In the genomic region with DNA sequence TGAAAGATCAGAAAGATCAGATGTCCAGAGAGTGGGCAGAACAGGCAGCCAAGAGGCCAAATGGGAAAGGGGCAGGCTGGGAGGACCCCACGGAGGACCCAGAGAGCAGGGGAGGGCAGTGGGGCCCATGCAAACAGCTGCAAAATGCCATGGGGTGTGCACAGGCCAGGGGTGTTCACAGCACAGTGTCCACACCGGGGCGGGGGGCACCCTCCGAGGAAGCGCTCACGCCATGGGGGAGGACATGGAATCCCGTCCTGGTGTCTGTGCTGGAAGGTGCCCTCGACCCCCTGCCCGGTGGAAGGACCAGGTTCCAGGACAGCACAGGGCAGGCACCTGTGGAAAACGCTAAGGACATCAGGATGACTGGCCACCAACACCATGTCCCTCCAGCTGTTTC, we compare ENCODE assay signal across 1 cellular context.
TF ChIP-seq lines count a peak whose summit lies in the region.

No MANE protein-coding gene starts in this region.

TF ChIP-seq in GM12878, 131 proteins besides CTCF, POLR2A, EP300 and RAD21:
- TF ChIP-seq SRF (IDR thresholded peaks at IDR 0.05; ENCODE audit: low read depth in 2 of 2, low read length in 2 of 2), result no peak
